ENCODE assay signal across 1 cellular context in the genomic region with DNA sequence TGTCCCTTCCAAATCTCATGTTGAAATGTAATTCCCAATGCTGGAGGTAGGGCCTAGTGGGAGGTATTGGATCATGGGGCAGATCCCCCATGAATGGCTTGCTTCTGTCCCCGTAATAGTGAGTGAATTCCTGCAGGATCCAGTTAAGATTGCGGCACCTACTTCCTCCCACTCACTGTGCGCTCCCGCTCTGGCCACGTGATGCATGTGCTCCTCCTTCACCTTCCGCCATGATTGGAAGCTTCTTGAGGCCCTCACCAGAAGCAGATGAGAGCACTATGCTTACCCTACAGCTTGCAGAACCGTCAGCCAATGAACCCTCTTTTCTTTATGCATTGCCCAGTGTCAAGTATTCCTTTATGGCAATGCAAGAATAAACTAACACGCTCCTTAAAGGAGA.
TF ChIP-seq lines count a peak whose summit lies in the region.

No MANE protein-coding gene starts in this region.

TF ChIP-seq in K562, 482 proteins besides CTCF, POLR2A, EP300 and RAD21 (continued from another document):
- TF ChIP-seq, protein P1, sequence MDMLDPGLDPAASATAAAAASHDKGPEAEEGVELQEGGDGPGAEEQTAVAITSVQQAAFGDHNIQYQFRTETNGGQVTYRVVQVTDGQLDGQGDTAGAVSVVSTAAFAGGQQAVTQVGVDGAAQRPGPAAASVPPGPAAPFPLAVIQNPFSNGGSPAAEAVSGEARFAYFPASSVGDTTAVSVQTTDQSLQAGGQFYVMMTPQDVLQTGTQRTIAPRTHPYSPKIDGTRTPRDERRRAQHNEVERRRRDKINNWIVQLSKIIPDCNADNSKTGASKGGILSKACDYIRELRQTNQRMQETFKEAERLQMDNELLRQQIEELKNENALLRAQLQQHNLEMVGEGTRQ (CRISPR knock-in tag; IDR thresholded peaks at IDR 0.05): peak; percentile 86
- TF ChIP-seq IFI16 (CRISPR knock-in tag; IDR thresholded peaks at IDR 0.05): no peak
- TF ChIP-seq, protein P2, sequence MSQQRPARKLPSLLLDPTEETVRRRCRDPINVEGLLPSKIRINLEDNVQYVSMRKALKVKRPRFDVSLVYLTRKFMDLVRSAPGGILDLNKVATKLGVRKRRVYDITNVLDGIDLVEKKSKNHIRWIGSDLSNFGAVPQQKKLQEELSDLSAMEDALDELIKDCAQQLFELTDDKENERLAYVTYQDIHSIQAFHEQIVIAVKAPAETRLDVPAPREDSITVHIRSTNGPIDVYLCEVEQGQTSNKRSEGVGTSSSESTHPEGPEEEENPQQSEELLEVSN (IDR thresholded peaks at IDR 0.05; ENCODE audit: borderline replicate concordance in 1 of 2, extremely low read depth in 1 of 2, insufficient read depth in 1 of 2, insufficient read length in 1 of 2, low read depth in 1 of 2, low read length in 1 of 2, poor library complexity in 1 of 2, severe bottlenecking in 1 of 2): peak; percentile 48 to 77
- TF ChIP-seq XRCC5 (IDR thresholded peaks at IDR 0.05; ENCODE audit: low read depth, low read length): no peak
- TF ChIP-seq KAT2B (IDR thresholded peaks at IDR 0.05; ENCODE audit: low read depth, low read length): no peak
- TF ChIP-seq ZNF316 (IDR thresholded peaks at IDR 0.05): peak; percentile 39; the same call in 1 of the 2 replicates
- TF ChIP-seq, protein P3, sequence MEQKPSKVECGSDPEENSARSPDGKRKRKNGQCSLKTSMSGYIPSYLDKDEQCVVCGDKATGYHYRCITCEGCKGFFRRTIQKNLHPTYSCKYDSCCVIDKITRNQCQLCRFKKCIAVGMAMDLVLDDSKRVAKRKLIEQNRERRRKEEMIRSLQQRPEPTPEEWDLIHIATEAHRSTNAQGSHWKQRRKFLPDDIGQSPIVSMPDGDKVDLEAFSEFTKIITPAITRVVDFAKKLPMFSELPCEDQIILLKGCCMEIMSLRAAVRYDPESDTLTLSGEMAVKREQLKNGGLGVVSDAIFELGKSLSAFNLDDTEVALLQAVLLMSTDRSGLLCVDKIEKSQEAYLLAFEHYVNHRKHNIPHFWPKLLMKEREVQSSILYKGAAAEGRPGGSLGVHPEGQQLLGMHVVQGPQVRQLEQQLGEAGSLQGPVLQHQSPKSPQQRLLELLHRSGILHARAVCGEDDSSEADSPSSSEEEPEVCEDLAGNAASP (IDR thresholded peaks at IDR 0.05): no peak
- TF ChIP-seq, protein P4, sequence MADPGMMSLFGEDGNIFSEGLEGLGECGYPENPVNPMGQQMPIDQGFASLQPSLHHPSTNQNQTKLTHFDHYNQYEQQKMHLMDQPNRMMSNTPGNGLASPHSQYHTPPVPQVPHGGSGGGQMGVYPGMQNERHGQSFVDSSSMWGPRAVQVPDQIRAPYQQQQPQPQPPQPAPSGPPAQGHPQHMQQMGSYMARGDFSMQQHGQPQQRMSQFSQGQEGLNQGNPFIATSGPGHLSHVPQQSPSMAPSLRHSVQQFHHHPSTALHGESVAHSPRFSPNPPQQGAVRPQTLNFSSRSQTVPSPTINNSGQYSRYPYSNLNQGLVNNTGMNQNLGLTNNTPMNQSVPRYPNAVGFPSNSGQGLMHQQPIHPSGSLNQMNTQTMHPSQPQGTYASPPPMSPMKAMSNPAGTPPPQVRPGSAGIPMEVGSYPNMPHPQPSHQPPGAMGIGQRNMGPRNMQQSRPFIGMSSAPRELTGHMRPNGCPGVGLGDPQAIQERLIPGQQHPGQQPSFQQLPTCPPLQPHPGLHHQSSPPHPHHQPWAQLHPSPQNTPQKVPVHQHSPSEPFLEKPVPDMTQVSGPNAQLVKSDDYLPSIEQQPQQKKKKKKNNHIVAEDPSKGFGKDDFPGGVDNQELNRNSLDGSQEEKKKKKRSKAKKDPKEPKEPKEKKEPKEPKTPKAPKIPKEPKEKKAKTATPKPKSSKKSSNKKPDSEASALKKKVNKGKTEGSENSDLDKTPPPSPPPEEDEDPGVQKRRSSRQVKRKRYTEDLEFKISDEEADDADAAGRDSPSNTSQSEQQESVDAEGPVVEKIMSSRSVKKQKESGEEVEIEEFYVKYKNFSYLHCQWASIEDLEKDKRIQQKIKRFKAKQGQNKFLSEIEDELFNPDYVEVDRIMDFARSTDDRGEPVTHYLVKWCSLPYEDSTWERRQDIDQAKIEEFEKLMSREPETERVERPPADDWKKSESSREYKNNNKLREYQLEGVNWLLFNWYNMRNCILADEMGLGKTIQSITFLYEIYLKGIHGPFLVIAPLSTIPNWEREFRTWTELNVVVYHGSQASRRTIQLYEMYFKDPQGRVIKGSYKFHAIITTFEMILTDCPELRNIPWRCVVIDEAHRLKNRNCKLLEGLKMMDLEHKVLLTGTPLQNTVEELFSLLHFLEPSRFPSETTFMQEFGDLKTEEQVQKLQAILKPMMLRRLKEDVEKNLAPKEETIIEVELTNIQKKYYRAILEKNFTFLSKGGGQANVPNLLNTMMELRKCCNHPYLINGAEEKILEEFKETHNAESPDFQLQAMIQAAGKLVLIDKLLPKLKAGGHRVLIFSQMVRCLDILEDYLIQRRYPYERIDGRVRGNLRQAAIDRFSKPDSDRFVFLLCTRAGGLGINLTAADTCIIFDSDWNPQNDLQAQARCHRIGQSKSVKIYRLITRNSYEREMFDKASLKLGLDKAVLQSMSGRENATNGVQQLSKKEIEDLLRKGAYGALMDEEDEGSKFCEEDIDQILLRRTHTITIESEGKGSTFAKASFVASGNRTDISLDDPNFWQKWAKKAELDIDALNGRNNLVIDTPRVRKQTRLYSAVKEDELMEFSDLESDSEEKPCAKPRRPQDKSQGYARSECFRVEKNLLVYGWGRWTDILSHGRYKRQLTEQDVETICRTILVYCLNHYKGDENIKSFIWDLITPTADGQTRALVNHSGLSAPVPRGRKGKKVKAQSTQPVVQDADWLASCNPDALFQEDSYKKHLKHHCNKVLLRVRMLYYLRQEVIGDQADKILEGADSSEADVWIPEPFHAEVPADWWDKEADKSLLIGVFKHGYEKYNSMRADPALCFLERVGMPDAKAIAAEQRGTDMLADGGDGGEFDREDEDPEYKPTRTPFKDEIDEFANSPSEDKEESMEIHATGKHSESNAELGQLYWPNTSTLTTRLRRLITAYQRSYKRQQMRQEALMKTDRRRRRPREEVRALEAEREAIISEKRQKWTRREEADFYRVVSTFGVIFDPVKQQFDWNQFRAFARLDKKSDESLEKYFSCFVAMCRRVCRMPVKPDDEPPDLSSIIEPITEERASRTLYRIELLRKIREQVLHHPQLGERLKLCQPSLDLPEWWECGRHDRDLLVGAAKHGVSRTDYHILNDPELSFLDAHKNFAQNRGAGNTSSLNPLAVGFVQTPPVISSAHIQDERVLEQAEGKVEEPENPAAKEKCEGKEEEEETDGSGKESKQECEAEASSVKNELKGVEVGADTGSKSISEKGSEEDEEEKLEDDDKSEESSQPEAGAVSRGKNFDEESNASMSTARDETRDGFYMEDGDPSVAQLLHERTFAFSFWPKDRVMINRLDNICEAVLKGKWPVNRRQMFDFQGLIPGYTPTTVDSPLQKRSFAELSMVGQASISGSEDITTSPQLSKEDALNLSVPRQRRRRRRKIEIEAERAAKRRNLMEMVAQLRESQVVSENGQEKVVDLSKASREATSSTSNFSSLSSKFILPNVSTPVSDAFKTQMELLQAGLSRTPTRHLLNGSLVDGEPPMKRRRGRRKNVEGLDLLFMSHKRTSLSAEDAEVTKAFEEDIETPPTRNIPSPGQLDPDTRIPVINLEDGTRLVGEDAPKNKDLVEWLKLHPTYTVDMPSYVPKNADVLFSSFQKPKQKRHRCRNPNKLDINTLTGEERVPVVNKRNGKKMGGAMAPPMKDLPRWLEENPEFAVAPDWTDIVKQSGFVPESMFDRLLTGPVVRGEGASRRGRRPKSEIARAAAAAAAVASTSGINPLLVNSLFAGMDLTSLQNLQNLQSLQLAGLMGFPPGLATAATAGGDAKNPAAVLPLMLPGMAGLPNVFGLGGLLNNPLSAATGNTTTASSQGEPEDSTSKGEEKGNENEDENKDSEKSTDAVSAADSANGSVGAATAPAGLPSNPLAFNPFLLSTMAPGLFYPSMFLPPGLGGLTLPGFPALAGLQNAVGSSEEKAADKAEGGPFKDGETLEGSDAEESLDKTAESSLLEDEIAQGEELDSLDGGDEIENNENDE (IDR thresholded peaks at IDR 0.05; ENCODE audit: low read depth, low read length): no peak
- TF ChIP-seq, protein P5, sequence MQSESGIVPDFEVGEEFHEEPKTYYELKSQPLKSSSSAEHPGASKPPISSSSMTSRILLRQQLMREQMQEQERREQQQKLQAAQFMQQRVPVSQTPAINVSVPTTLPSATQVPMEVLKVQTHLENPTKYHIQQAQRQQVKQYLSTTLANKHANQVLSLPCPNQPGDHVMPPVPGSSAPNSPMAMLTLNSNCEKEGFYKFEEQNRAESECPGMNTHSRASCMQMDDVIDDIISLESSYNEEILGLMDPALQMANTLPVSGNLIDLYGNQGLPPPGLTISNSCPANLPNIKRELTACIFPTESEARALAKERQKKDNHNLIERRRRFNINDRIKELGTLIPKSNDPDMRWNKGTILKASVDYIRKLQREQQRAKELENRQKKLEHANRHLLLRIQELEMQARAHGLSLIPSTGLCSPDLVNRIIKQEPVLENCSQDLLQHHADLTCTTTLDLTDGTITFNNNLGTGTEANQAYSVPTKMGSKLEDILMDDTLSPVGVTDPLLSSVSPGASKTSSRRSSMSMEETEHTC (IDR thresholded peaks at IDR 0.05): no peak
- no peak for TF ChIP-seq GATAD2A (IDR thresholded peaks at IDR 0.05)
